ENCODE assay signal across 9 cellular contexts in the genomic region with DNA sequence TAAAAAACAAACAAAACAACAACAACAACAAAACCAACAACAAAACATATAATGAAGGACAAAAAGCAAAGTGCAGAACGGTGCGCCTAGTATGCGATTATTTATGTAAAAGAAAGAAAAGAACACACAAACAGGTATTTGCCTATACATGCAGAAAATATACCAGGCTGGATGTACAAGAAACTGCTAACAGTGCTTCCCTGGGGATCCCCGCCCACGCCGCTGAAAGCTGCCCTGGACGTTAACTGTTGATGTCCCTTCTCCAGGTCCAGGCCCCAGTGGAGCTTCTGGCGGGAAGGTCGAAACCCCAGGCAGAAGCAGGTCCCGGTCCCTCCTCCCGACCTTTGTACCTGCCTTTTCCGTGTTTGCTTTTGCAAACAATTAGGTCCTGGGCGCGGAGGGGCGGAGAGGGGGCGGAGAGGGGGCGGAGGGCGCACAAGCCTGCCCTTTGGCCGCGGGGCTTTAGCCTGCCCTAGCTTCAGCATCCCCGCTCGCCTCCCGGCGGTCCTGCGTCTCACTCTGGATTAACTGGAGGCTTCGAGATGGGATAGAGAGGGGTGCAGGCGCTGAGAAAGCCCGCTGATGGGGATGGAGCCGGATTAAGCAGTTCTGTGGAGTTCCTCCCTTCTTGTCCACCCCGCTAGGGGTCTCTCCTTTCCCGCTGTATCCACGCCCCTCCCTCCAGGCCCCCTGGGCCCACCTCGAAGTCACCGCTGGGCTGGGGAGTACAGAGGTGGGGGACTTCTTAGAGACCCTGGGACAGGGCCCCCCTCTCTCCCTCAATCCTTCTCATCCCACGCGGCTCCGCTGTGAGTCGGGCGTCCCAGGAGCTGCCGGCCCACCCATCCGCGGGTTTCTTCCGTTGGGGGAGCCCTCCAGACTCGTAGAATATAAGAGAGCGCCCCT. TPM values are rescaled to one million over a fixed set of nuclear protein-coding genes. Genes with fewer than 3 reads are reported as not detected.
DNase-seq lines count a peak whose midpoint lies in the region; ATAC-seq and TF ChIP-seq lines count a peak whose summit lies in the region.
"Had no signal": no experiment of that assay in that cellular context is flagged by ENCODE, and none has a peak within 500 bp of the region (broad histone marks: within the 10 kb centered on the region; RNA-seq: fewer than 3 reads in every experiment).

No MANE protein-coding gene starts in this region.

- no peaks in the 10 kb centered on the region for H3K79me1 ChIP-seq in H9 (ENCODE audit: insufficient read depth, low read depth, low read length, poor library complexity, severe bottlenecking)

- H3K4me1 ChIP-seq in H9 (ENCODE audit: insufficient read depth, low read length), result no peaks in the 10 kb centered on the region
- H3K4me1 ChIP-seq in lower lobe of right lung, result peaks cover 21% of the 10 kb centered on the region
- H3K4me1 ChIP-seq in CD8-positive, alpha-beta memory T cell (ENCODE audit: insufficient read depth, low read length), result peaks cover 9% of the 10 kb centered on the region

- no peak overlapping the region for H2AK5ac ChIP-seq in H9 (ENCODE audit: insufficient read length, low read length)

- H2BK12ac ChIP-seq in H9 (ENCODE audit: insufficient read length, low read depth, low read length), result no peak overlapping the region

- no peak overlapping the region for H3K18ac ChIP-seq in H9 (ENCODE audit: insufficient read length, low read depth, low read length)

- peak overlapping the region; percentile 43 for H2AFZ ChIP-seq in H9 (ENCODE audit: low read length)

- H3K9ac ChIP-seq in H9 (ENCODE audit: extremely low read depth, insufficient read length, low read length), result no peak overlapping the region

- peak overlapping the region; percentile 60 to 85 for H3K4me3 Mint-ChIP-seq in H9
- H3K4me3 Mint-ChIP-seq in CD8-positive, alpha-beta memory T cell, result no peak overlapping the region

- H3K4me3 ChIP-seq in cardiac fibroblast (replicated peaks in 1 of 2; ENCODE audit: low read depth in 2 of 2, low read length in 2 of 2) (peak overlapping the region in 1 of 2 donors; percentile 10), lower lobe of right lung (peak overlapping the region; percentile 25)
- no peak overlapping the region for H3K4me3 ChIP-seq in CD8-positive, alpha-beta memory T cell (ENCODE audit: low read length)

- H3K4ac ChIP-seq in H9 (ENCODE audit: low read depth, low read length), result no peak overlapping the region

- CTCF ChIA-PET in CD8-positive, alpha-beta memory T cell (lab: Charles Lee), result interaction anchor here (1.0 to 3.5 kb wide), 14 partner anchors 9 to 461 kb away, joined by 3 to 73 read pairs (median 10); a partner anchor contains a TSS

- ATAC-seq in lower lobe of right lung, result peak; percentile 9 to 18
- no peak for ATAC-seq in GM21447 (IDR thresholded peaks at IDR 0.05; ENCODE audit: unreplicated experiment)

- H3K36me3 Mint-ChIP-seq in H9 (ENCODE audit: insufficient read depth in 1 of 3, low read depth in 3 of 3), result no peaks in the 10 kb centered on the region
- H3K36me3 Mint-ChIP-seq in CD8-positive, alpha-beta memory T cell, result no peaks in the 10 kb centered on the region
- H3K36me3 Mint-ChIP-seq: T-cell had no signal

- no peak overlapping the region for H4K8ac ChIP-seq in H9 (replicated peaks; ENCODE audit: insufficient read length, low read depth, low read length)

- H2BK120ac ChIP-seq in H9 (ENCODE audit: low read depth, low read length, poor library complexity, severe bottlenecking), result no peak overlapping the region

- intact Hi-C loops in lower lobe of right lung (cut with DNase I), result loop anchor here (10.0 kb wide), 1 partner anchor 163 kb away; no protein-coding TSS in a partner anchor

- H3K27me3 Mint-ChIP-seq in H9 (ENCODE audit: low read depth), result peaks cover 25% of the 10 kb centered on the region
- H3K27me3 Mint-ChIP-seq in CD8-positive, alpha-beta memory T cell, result peaks cover 2 to 23% of the 10 kb centered on the region in 2 donors

- peaks cover 14% of the 10 kb centered on the region for H3K23me2 ChIP-seq in H9 (ENCODE audit: insufficient read length, low read depth, low read length, poor library complexity, severe bottlenecking)

- no peak overlapping the region for H4K5ac ChIP-seq in H9 (ENCODE audit: insufficient read length, low read depth, low read length)

- no peak overlapping the region for H3T11ph ChIP-seq in H9 (ENCODE audit: low read length)

- no peak overlapping the region for H3K56ac ChIP-seq in H9 (ENCODE audit: insufficient read length, low read depth, low read length)

- WGBS in H9 (ENCODE audit: extremely low coverage, insufficient read length, low lambda C conversion rate), result no CpG with 5 or more reads among the region's 45 CpGs

- no peak overlapping the region for H3K14ac ChIP-seq in H9 (ENCODE audit: insufficient read depth, low read length)

- no peaks in the 10 kb centered on the region for H3K79me2 ChIP-seq in H9 (ENCODE audit: insufficient read depth, low read length)

- peak; percentile 86 for DNase-seq in H9
- DNase-seq in cardiac fibroblast (ENCODE audit: low read depth in 2 of 2), result no peak
- DNase-seq in lower lobe of right lung, result no peak
- DNase-seq in CD8-positive, alpha-beta memory T cell, result no peak
- DNase-seq in activated CD4-positive, alpha-beta T cell treated with anti-CD3 and anti-CD28 coated beads, Interleukin-2, amount 50 U/mL, for 1 hour, result no peak
- DNase-seq in NCI-H1436 treated with DMSO at 0.1 percent for 48 hours (lab: John Stamatoyannopoulos, UW), result no peak
- DNase-seq: T-cell had no signal

- no peak overlapping the region for H2BK5ac ChIP-seq in H9 (ENCODE audit: insufficient read length, low read length)

- H3K36me3 ChIP-seq in lower lobe of right lung, result no peaks in the 10 kb centered on the region
- no peaks in the 10 kb centered on the region for H3K36me3 ChIP-seq in CD8-positive, alpha-beta memory T cell (ENCODE audit: insufficient read depth, low read length)

- TF ChIP-seq CTCF in 22Rv1 (IDR thresholded peaks at IDR 0.05), result peak; percentile 12; the same call in 1 of the 2 replicates
- no peak; the same call in 1 of the 3 replicates for TF ChIP-seq CTCF in H9 (conservative IDR thresholded peaks at IDR 0.05)
- TF ChIP-seq CTCF in cardiac fibroblast (IDR thresholded peaks at IDR 0.05; ENCODE audit: low read depth, low read length), result peak; percentile 23
- no peak for TF ChIP-seq CTCF in lower lobe of right lung (IDR thresholded peaks at IDR 0.05)

- H3K23ac ChIP-seq in H9 (ENCODE audit: insufficient read length, low read depth, low read length), result no peak overlapping the region

- H3K4me2 ChIP-seq in H9 (ENCODE audit: insufficient read depth, insufficient read length, low read length), result peak overlapping the region; percentile 72

- peaks cover 5% of the 10 kb centered on the region; the same call in 1 of the 2 replicates for H3K27me3 ChIP-seq in H9 (ENCODE audit: insufficient read depth, low read length)
- peaks cover 20% of the 10 kb centered on the region for H3K27me3 ChIP-seq in lower lobe of right lung (ENCODE audit: low read depth)
- peaks cover 7% of the 10 kb centered on the region for H3K27me3 ChIP-seq in CD8-positive, alpha-beta memory T cell (ENCODE audit: insufficient read depth, low read length, poor library complexity, severe bottlenecking)

- no peak overlapping the region for H2BK20ac ChIP-seq in H9 (ENCODE audit: low read depth, low read length, poor library complexity, severe bottlenecking)

- H2BK15ac ChIP-seq in H9 (ENCODE audit: low read depth, low read length), result no peak overlapping the region

- peaks cover 6 to 12% of the 10 kb centered on the region in 2 experiments; a peak in 3 of 4 replicates for H3K4me1 Mint-ChIP-seq in H9
- H3K4me1 Mint-ChIP-seq in CD8-positive, alpha-beta memory T cell, result peaks cover 6 to 13% (median 12%) of the 10 kb centered on the region in 3 donors

- POLR2A ChIA-PET in CD8-positive, alpha-beta memory T cell (lab: Charles Lee), result no interaction called here

- H3K27ac Mint-ChIP-seq in H9, result no peak overlapping the region
- H3K27ac Mint-ChIP-seq in CD8-positive, alpha-beta memory T cell, result peak overlapping the region in 1 of 8 donors; percentile 17
- H3K27ac Mint-ChIP-seq: T-cell had no signal

- H3K27ac ChIP-seq in 22Rv1, result peak overlapping the region; percentile 99
- no peak overlapping the region for H3K27ac ChIP-seq in H9 (ENCODE audit: insufficient read length, low read depth, low read length)
- H3K27ac ChIP-seq in lower lobe of right lung, result no peak overlapping the region
- no peak overlapping the region for H3K27ac ChIP-seq in CD8-positive, alpha-beta memory T cell (ENCODE audit: low read depth, low read length)

- no peaks in the 10 kb centered on the region for H3K9me3 Mint-ChIP-seq in H9
- no peaks in the 10 kb centered on the region for H3K9me3 Mint-ChIP-seq in CD8-positive, alpha-beta memory T cell
- H3K9me3 Mint-ChIP-seq: T-cell had no signal

- no peaks in the 10 kb centered on the region for H4K20me1 ChIP-seq in H9 (ENCODE audit: control insufficient read depth, insufficient read depth, insufficient read length)

- H4K91ac ChIP-seq in H9 (ENCODE audit: insufficient read length, low read depth, low read length), result no peak overlapping the region

- H3K9me3 ChIP-seq in H9 (ENCODE audit: control insufficient read depth, low read depth, low read length) (no peaks in the 10 kb centered on the region), lower lobe of right lung (no peaks in the 10 kb centered on the region)
- H3K9me3 ChIP-seq in CD8-positive, alpha-beta memory T cell (ENCODE audit: low read length), result no peaks in the 10 kb centered on the region

RNA-seq across cellular contexts. Expression of a gene that starts 8.2 kb away (rescaled TPM):
- total RNA-seq in H9 (2021) (461 and 473 TPM in 2 replicates), lower lobe of right lung (63.8 TPM)
- total RNA-seq in CD8-positive, alpha-beta memory T cell, result 100 to 1,000 TPM; 169 to 175 TPM
- 21.4 TPM for polyA plus RNA-seq in CD8-positive, alpha-beta memory T cell

RNA-seq across cellular contexts. Expression of a gene that starts 51.7 kb away (rescaled TPM):
- total RNA-seq in H9 (2021) (55.9 and 56.9 TPM in 2 replicates), lower lobe of right lung (57.5 TPM)
- 10 to 100 TPM; 45.6 to 51.7 TPM for total RNA-seq in CD8-positive, alpha-beta memory T cell
- polyA plus RNA-seq in CD8-positive, alpha-beta memory T cell, result 38.0 TPM

Comparison
In these comparisons a context has a peak if more than half of its experiments do, and no peak if none do; other contexts are left out.
1. CTCF ChIP-seq: peak in 22Rv1 (single experiment) and cardiac fibroblast (single experiment); none in H9 (single experiment) and lower lobe of right lung (single experiment).
2. H3K4me3 Mint-ChIP-seq: peak in H9 (2 of 2); none in CD8-positive, alpha-beta memory T cell (0 of 7).